In genomic region chr10:43110318-43111071, GRCh38 we compare ENCODE assay signal across 11 cellular contexts. TPM values are rescaled to one million over a fixed set of nuclear protein-coding genes. Genes with fewer than 3 reads are reported as not detected.
A peak's percentile ranks its signal among the peaks of the same experiment; 100 is the strongest.
DNase-seq lines count a peak whose midpoint lies in the region; ATAC-seq and TF ChIP-seq lines count a peak whose summit lies in the region.
"Had no signal": no experiment of that assay in that cellular context is flagged by ENCODE, and none has a peak within 500 bp of the region (broad histone marks: within the 10 kb centered on the region; RNA-seq: fewer than 3 reads in every experiment).

No MANE protein-coding gene starts in this region.

- no peak for TF ChIP-seq CTCF in fibroblast of villous mesenchyme (IDR thresholded peaks at IDR 0.05; ENCODE audit: insufficient read depth, low read depth, low read length)

- H3K4me3 ChIP-seq in fibroblast of villous mesenchyme (ENCODE audit: low read depth, low read length): no peak overlapping the region
- H3K4me3 ChIP-seq: breast epithelium had no signal

- peak; percentile 74 for DNase-seq in AG08396 (ENCODE audit: low spot score)
- peak; percentile 79 for DNase-seq in fibroblast of villous mesenchyme (ENCODE audit: low read depth)
- DNase-seq in NCI-H2227 (lab: John Stamatoyannopoulos, UW; ENCODE audit: unreplicated experiment): no peak
- DNase-seq in SKM-1 treated with dmso at 0.1 percent for 144 hours (lab: John Stamatoyannopoulos, UW; ENCODE audit: unreplicated experiment): no peak
- DNase-seq in LoVo (ENCODE audit: low spot score): no peak
- DNase-seq in DMS153 treated with DMSO at 0.1 percent for 48 hours (lab: John Stamatoyannopoulos, UW; ENCODE audit: unreplicated experiment): no peak
- DNase-seq: naive thymus-derived CD4-positive, alpha-beta T cell; T-cell had no signal

- ATAC-seq in GM19438 (IDR thresholded peaks at IDR 0.05; ENCODE audit: low read depth, unreplicated experiment) (peak; percentile 63), HG03378 (IDR thresholded peaks at IDR 0.05; ENCODE audit: unreplicated experiment) (peak; percentile 57)
- ATAC-seq: naive thymus-derived CD4-positive, alpha-beta T cell; T-cell had no signal

RNA-seq across cellular contexts. Expression of gene CSGALNACT2, which starts 27.8 kb away (rescaled TPM):
- total RNA-seq in fibroblast of villous mesenchyme: 13.2 and 17.3 TPM in 2 replicates

RNA-seq across cellular contexts. Expression of gene RET, which starts 33.6 kb away (rescaled TPM):
- total RNA-seq in fibroblast of villous mesenchyme: 0.43 and 1.3 TPM in 2 replicates

Comparison
In these comparisons a context has a peak if more than half of its experiments do, and no peak if none do; other contexts are left out.
1. DNase-seq: peak in AG08396 (single experiment) and fibroblast of villous mesenchyme (single experiment); none in NCI-H2227 (single experiment), SKM-1 treated with dmso at 0.1 percent for 144 hours (single experiment), LoVo (single experiment) and DMS153 treated with DMSO at 0.1 percent for 48 hours (single experiment).